In genomic region chr17:29618272-29619065, GRCh38 we compare ENCODE assay signal across 1 cellular context.
TF ChIP-seq lines count a peak whose summit lies in the region.

No MANE protein-coding gene starts in this region.

TF ChIP-seq in GM12878, 131 proteins besides CTCF, POLR2A, EP300 and RAD21:
- TF ChIP-seq, protein P1, sequence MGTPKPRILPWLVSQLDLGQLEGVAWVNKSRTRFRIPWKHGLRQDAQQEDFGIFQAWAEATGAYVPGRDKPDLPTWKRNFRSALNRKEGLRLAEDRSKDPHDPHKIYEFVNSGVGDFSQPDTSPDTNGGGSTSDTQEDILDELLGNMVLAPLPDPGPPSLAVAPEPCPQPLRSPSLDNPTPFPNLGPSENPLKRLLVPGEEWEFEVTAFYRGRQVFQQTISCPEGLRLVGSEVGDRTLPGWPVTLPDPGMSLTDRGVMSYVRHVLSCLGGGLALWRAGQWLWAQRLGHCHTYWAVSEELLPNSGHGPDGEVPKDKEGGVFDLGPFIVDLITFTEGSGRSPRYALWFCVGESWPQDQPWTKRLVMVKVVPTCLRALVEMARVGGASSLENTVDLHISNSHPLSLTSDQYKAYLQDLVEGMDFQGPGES (IDR thresholded peaks at IDR 0.05): no peak
- TF ChIP-seq IKZF2 (IDR thresholded peaks at IDR 0.05): no peak
- no peak for TF ChIP-seq TCF12 (IDR thresholded peaks at IDR 0.05; ENCODE audit: low read depth, low read length)
- TF ChIP-seq CEBPB (IDR thresholded peaks at IDR 0.05; ENCODE audit: borderline replicate concordance in 1 of 2, low read depth in 2 of 2, low read length in 2 of 2): no peak
- TF ChIP-seq NKRF (conservative IDR thresholded peaks at IDR 0.05): no peak
- TF ChIP-seq BRCA1 (IDR thresholded peaks at IDR 0.05; ENCODE audit: low read depth, low read length): no peak
- no peak for TF ChIP-seq SREBF1 (IDR thresholded peaks at IDR 0.05; ENCODE audit: low read length)
- TF ChIP-seq SIX5 (IDR thresholded peaks at IDR 0.05; ENCODE audit: low read depth, low read length, severe bottlenecking): no peak
- TF ChIP-seq FOS (IDR thresholded peaks at IDR 0.05; ENCODE audit: borderline replicate concordance, extremely low read depth, insufficient read length): no peak
- TF ChIP-seq E2F4 (IDR thresholded peaks at IDR 0.05; ENCODE audit: low read depth, low read length): no peak
- TF ChIP-seq RAD51 (IDR thresholded peaks at IDR 0.05): no peak
- TF ChIP-seq CBFB (IDR thresholded peaks at IDR 0.05; ENCODE audit: low read depth): no peak
- TF ChIP-seq, protein P2, sequence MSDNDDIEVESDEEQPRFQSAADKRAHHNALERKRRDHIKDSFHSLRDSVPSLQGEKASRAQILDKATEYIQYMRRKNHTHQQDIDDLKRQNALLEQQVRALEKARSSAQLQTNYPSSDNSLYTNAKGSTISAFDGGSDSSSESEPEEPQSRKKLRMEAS (IDR thresholded peaks at IDR 0.05; ENCODE audit: low read depth, low read length): no peak
- TF ChIP-seq CREB1 (IDR thresholded peaks at IDR 0.05; ENCODE audit: low read depth): no peak
- no peak for TF ChIP-seq MYC (IDR thresholded peaks at IDR 0.05; ENCODE audit: insufficient read depth, insufficient read length, insufficient replicate concordance, low read length, severe bottlenecking)
